Comparison of ENCODE assay signal across 35 cellular contexts in genomic region chr10:50526185-50526584, GRCh38.
"Had no signal": no experiment of that assay in that cellular context is flagged by ENCODE, and none has a peak within 500 bp of the region (broad histone marks: within the 10 kb centered on the region; RNA-seq: fewer than 3 reads in every experiment).

No MANE protein-coding gene starts in this region.

- H3K27me3 Mint-ChIP-seq: activated B cell treated with CpG ODN at 0.5 μM for 24 hours; activated CD4-positive, alpha-beta memory T cell treated with anti-CD3 and anti-CD28 coated beads for 36 hours had no signal

- ATAC-seq: activated naive CD4-positive, alpha-beta T cell treated with anti-CD3 and anti-CD28 coated beads, Interleukin-2, amount 50 U/mL, for 72 hours; activated T-cell treated with anti-CD3 and anti-CD28 coated beads, Interleukin-2, amount 50 U/mL, for 4 hours; body of pancreas; PC-3 had no signal

- H3K9ac ChIP-seq: SK-N-SH had no signal

- H3K4me2 ChIP-seq: SK-N-SH had no signal

- DNase-seq: activated B cell treated with CpG ODN at 0.5 μM for 24 hours; activated CD4-positive, alpha-beta memory T cell treated with anti-CD3 and anti-CD28 coated beads for 36 hours; activated CD4-positive, alpha-beta T cell treated with anti-CD3 and anti-CD28 coated beads for 4 hours; activated CD4-positive, alpha-beta T cell treated with anti-CD3 and anti-CD28 coated beads, Interleukin-2, amount 50 U/mL, for 1 hour; activated CD4-positive, CD25-positive, alpha-beta regulatory T cell treated with anti-CD3 and anti-CD28 coated beads, Interleukin-2, amount 50 U/mL, for 72 hours; activated CD8-positive, alpha-beta memory T cell treated with anti-CD3 and anti-CD28 coated beads, Interleukin-2, amount 50 U/mL, for 4 hours; activated gamma-delta T cell treated with Interleukin-2 at 50 U/mL for 16 hours; activated naive CD4-positive, alpha-beta T cell treated with anti-CD3 and anti-CD28 coated beads for 36 hours; activated T-cell treated with anti-CD3 and anti-CD28 coated beads for 4 hours; activated T-cell treated with anti-CD3 and anti-CD28 coated beads, Interleukin-2, amount 50 U/mL, for 4 hours; adrenal gland; body of pancreas; cerebellar nuclear complex; NCI-H1092 treated with DMSO at 0.1 percent for 48 hours; NCI-H1417; NCI-H146; NCI-H187; NCI-H2029 treated with DMSO at 0.1 percent for 48 hours; NCI-H2107; NCI-H2171; NCI-H446; NCI-H524; NCI-H69; NK-92 treated with Interleukin-12 subunit alpha and Interleukin-12 subunit beta, amount 100 ng/mL, for 24 hours; PC-3; Peyer's patch; RPMI8226; SHP77 treated with DMSO at 0.1 percent for 48 hours; SK-N-SH had no signal

- H3K27ac Mint-ChIP-seq: activated B cell treated with CpG ODN at 0.5 μM for 24 hours; activated CD4-positive, alpha-beta memory T cell treated with anti-CD3 and anti-CD28 coated beads for 36 hours; activated naive CD4-positive, alpha-beta T cell treated with anti-CD3 and anti-CD28 coated beads for 36 hours; activated naive CD4-positive, alpha-beta T cell treated with anti-CD3 and anti-CD28 coated beads, Interleukin-2, amount 50 U/mL, for 72 hours; activated T-helper 1 cell treated with anti-CD3 and anti-CD28 coated beads, Interleukin-12 subunit alpha, Interleukin-12 subunit beta, Interleukin-2, Interleukin-4 antibody, amounts not matched to agents 30 ng/mL and 10 ng/mL and 1 ng/mL, durations not matched to agents 14 hours and 24 hours and 36 hours; T-helper 1 cell treated with Interleukin-12 subunit alpha and Interleukin-12 subunit beta and Interleukin-4 antibody, amounts not matched to agents 30 μg/mL and 1 μg/mL, for 36 hours; T-helper 2 cell treated with Interferon-gamma antibody and Interleukin-4, amounts not matched to agents 5 μg/mL and 100 μg/mL, for 36 hours had no signal

- H3K4me3 Mint-ChIP-seq: activated B cell treated with CpG ODN at 0.5 μM for 24 hours; activated CD4-positive, alpha-beta memory T cell treated with anti-CD3 and anti-CD28 coated beads for 36 hours; activated naive CD4-positive, alpha-beta T cell treated with anti-CD3 and anti-CD28 coated beads for 36 hours; activated T-cell treated with anti-CD3 and anti-CD28 coated beads, Interleukin-2, amount 50 U/mL, for 4 hours; activated T-helper 1 cell treated with anti-CD3 and anti-CD28 coated beads, Interleukin-12 subunit alpha, Interleukin-12 subunit beta, Interleukin-2, Interleukin-4 antibody, amounts not matched to agents 30 ng/mL and 10 ng/mL and 1 ng/mL, durations not matched to agents 14 hours and 24 hours and 36 hours; T-helper 1 cell treated with Interleukin-12 subunit alpha and Interleukin-12 subunit beta and Interleukin-4 antibody, amounts not matched to agents 30 μg/mL and 1 μg/mL, for 36 hours; T-helper 2 cell treated with Interferon-gamma antibody and Interleukin-4, amounts not matched to agents 5 μg/mL and 100 μg/mL, for 36 hours had no signal

- H3K27me3 ChIP-seq: adrenal gland, body of pancreas, breast epithelium, Peyer's patch, SJSA1 had no signal

- H3K4me3 ChIP-seq: adrenal gland, body of pancreas, breast epithelium, Peyer's patch, SJSA1 had no signal

- H3K4me1 Mint-ChIP-seq: activated B cell treated with CpG ODN at 0.5 μM for 24 hours had no signal

- H3K27ac ChIP-seq: adrenal gland, body of pancreas, breast epithelium, Peyer's patch, SJSA1 had no signal

- H3K36me3 ChIP-seq: adrenal gland, breast epithelium, Peyer's patch, SJSA1 had no signal

- H3K9me3 Mint-ChIP-seq: activated B cell treated with CpG ODN at 0.5 μM for 24 hours; activated CD4-positive, alpha-beta memory T cell treated with anti-CD3 and anti-CD28 coated beads for 36 hours; activated naive CD4-positive, alpha-beta T cell treated with anti-CD3 and anti-CD28 coated beads for 36 hours; activated T-cell treated with anti-CD3 and anti-CD28 coated beads, Interleukin-2, amount 50 U/mL, for 4 hours; activated T-helper 1 cell treated with anti-CD3 and anti-CD28 coated beads, Interleukin-12 subunit alpha, Interleukin-12 subunit beta, Interleukin-2, Interleukin-4 antibody, amounts not matched to agents 30 ng/mL and 10 ng/mL and 1 ng/mL, durations not matched to agents 14 hours and 24 hours and 36 hours; T-helper 1 cell treated with Interleukin-12 subunit alpha and Interleukin-12 subunit beta and Interleukin-4 antibody, amounts not matched to agents 30 μg/mL and 1 μg/mL, for 36 hours had no signal

- H3K4me1 ChIP-seq: adrenal gland, body of pancreas, breast epithelium, Peyer's patch, SJSA1 had no signal
